ENCODE assay signal across 8 cellular contexts in genomic region chr17:50198026-50198669, GRCh38. TPM values are rescaled to one million over a fixed set of nuclear protein-coding genes. Genes with fewer than 3 reads are reported as not detected.
DNase-seq lines count a peak whose midpoint lies in the region; ATAC-seq and TF ChIP-seq lines count a peak whose summit lies in the region.
"Had no signal": no experiment of that assay in that cellular context is flagged by ENCODE, and none has a peak within 500 bp of the region (broad histone marks: within the 10 kb centered on the region; RNA-seq: fewer than 3 reads in every experiment).

No MANE protein-coding gene starts in this region.

- DNase-seq in GM12865 (ENCODE audit: low read depth) (peak; percentile 69), NCI-H1105 (lab: John Stamatoyannopoulos, UW) (peak; percentile 6), choroid plexus epithelial cell (ENCODE audit: low read depth) (peak; percentile 90), mesendoderm (peak; percentile 62), foreskin melanocyte (no peak)
- peak; percentile 43 for DNase-seq in activated CD4-positive, CD25-positive, alpha-beta regulatory T cell treated with anti-CD3 and anti-CD28 coated beads, Interleukin-2, amount 50 U/mL, for 72 hours

- no peak overlapping the region for H3K4ac ChIP-seq in mesendoderm (ENCODE audit: low read depth, low read length)

- H3K23ac ChIP-seq in mesendoderm (ENCODE audit: low read length): no peak overlapping the region

- H3K56ac ChIP-seq in mesendoderm (ENCODE audit: low read length): no peak overlapping the region

- no peak overlapping the region for H2AK5ac ChIP-seq in mesendoderm (ENCODE audit: low read length)

- H3K27me3 ChIP-seq in mesendoderm (ENCODE audit: insufficient read depth, low read length, poor library complexity): peaks cover 3% of the 10 kb centered on the region

- no peaks in the 10 kb centered on the region for H3K79me2 ChIP-seq in mesendoderm (ENCODE audit: control insufficient read depth, insufficient read depth, low read length)

- H3K27ac ChIP-seq in mesendoderm (ENCODE audit: low read depth, low read length): no peak overlapping the region
- H3K27ac ChIP-seq: epithelial cell of prostate had no signal

- peaks cover 63% of the 10 kb centered on the region for H3K27me3 Mint-ChIP-seq in stimulated activated memory B cell treated with anti-CD40 and anti-IgM and Interleukin-4, amounts not matched to agents 10 μg/mL and 1 μg/mL and 100 μg/mL, for 72 hours

- no peaks in the 10 kb centered on the region for H3K36me3 ChIP-seq in mesendoderm (ENCODE audit: control insufficient read depth, insufficient read depth, low read length)

- H2BK120ac ChIP-seq in mesendoderm (ENCODE audit: low read depth, low read length): no peak overlapping the region

- H3K9ac ChIP-seq in mesendoderm (ENCODE audit: low read length): no peak overlapping the region

- no peak overlapping the region for H2BK15ac ChIP-seq in mesendoderm (replicated peaks; ENCODE audit: low read depth)

- H3K4me1 Mint-ChIP-seq in stimulated activated memory B cell treated with anti-CD40 and anti-IgM and Interleukin-4, amounts not matched to agents 10 μg/mL and 1 μg/mL and 100 μg/mL, for 72 hours: peaks cover 32% of the 10 kb centered on the region

- TF ChIP-seq CTCF in GM12865 (IDR thresholded peaks at IDR 0.05; ENCODE audit: insufficient read depth, low read depth, low read length, missing control alignments) (peak; percentile 75), choroid plexus epithelial cell (conservative IDR thresholded peaks at IDR 0.05; ENCODE audit: low read depth, low read length) (peak; percentile 81)

- H4K8ac ChIP-seq in mesendoderm (ENCODE audit: low read depth, low read length): no peak overlapping the region

- ATAC-seq in stimulated activated memory B cell treated with anti-CD40 and anti-IgM and Interleukin-4, amounts not matched to agents 10 μg/mL and 1 μg/mL and 100 μg/mL, for 72 hours: peak; percentile 3

- H3K4me1 ChIP-seq in mesendoderm (ENCODE audit: control insufficient read depth, low read depth, low read length): no peaks in the 10 kb centered on the region

- H3K9me3 Mint-ChIP-seq in stimulated activated memory B cell treated with anti-CD40 and anti-IgM and Interleukin-4, amounts not matched to agents 10 μg/mL and 1 μg/mL and 100 μg/mL, for 72 hours: no peaks in the 10 kb centered on the region

- no peak overlapping the region for H3K18ac ChIP-seq in mesendoderm (ENCODE audit: low read length)

- H3K4me3 Mint-ChIP-seq in stimulated activated memory B cell treated with anti-CD40 and anti-IgM and Interleukin-4, amounts not matched to agents 10 μg/mL and 1 μg/mL and 100 μg/mL, for 72 hours: no peak overlapping the region

- no CpG with 5 or more reads among the region's 7 CpGs for WGBS in mesendoderm (ENCODE audit: extremely low coverage, insufficient coverage, low lambda C conversion rate)

- H4K5ac ChIP-seq in mesendoderm (ENCODE audit: low read length): no peak overlapping the region

- no peak overlapping the region for H3K27ac Mint-ChIP-seq in stimulated activated memory B cell treated with anti-CD40 and anti-IgM and Interleukin-4, amounts not matched to agents 10 μg/mL and 1 μg/mL and 100 μg/mL, for 72 hours

- H3K4me3 ChIP-seq in GM12865 (ENCODE audit: low read depth, low read length) (no peak overlapping the region), choroid plexus epithelial cell (ENCODE audit: low read depth, low read length) (peak overlapping the region; percentile 98), mesendoderm (ENCODE audit: low read length) (no peak overlapping the region)

- no peaks in the 10 kb centered on the region for H3K36me3 Mint-ChIP-seq in stimulated activated memory B cell treated with anti-CD40 and anti-IgM and Interleukin-4, amounts not matched to agents 10 μg/mL and 1 μg/mL and 100 μg/mL, for 72 hours

- H2BK5ac ChIP-seq in mesendoderm (ENCODE audit: low read length): no peak overlapping the region

- H3K79me1 ChIP-seq in mesendoderm (ENCODE audit: low read length): no peaks in the 10 kb centered on the region

- H3K4me2 ChIP-seq in mesendoderm (ENCODE audit: low read length): no peak overlapping the region

RNA-seq across cellular contexts. Expression of gene COL1A1, which starts 3.3 kb away (rescaled TPM):
- 14.5 TPM for polyA plus RNA-seq in mesendoderm (2013, experiment 1 of 2)
- polyA plus RNA-seq in mesendoderm (2013, experiment 2 of 2): 15.0 TPM

RNA-seq across cellular contexts. Expression of gene SGCA, which starts 32.3 kb away (rescaled TPM):
- polyA plus RNA-seq in mesendoderm (2013, experiment 1 of 2): 0.07 TPM
- 0.13 TPM for polyA plus RNA-seq in mesendoderm (2013, experiment 2 of 2)

RNA-seq across cellular contexts. Expression of gene PPP1R9B, which starts 47.7 kb away (rescaled TPM):
- 2.9 TPM for polyA plus RNA-seq in mesendoderm (2013, experiment 1 of 2)
- polyA plus RNA-seq in mesendoderm (2013, experiment 2 of 2): 2.9 TPM
